22 cellular contexts compared by ENCODE assay signal in genomic region chr3:28134792-28135375, GRCh38.
DNase-seq lines count a peak whose midpoint lies in the region; ATAC-seq, FAIRE-seq and TF ChIP-seq lines count a peak whose summit lies in the region.
"Had no signal": no experiment of that assay in that cellular context is flagged by ENCODE, and none has a peak within 500 bp of the region (broad histone marks: within the 10 kb centered on the region; RNA-seq: fewer than 3 reads in every experiment).

No MANE protein-coding gene starts in this region.

- H3K27me3 ChIP-seq in Caco-2 (replicated peaks; ENCODE audit: control insufficient read depth, insufficient read depth, low read length) (no peaks in the 10 kb centered on the region), GM12878 (replicated peaks in 1 of 2; ENCODE audit: control insufficient read depth in 2 of 2, insufficient read depth in 2 of 2, low read length in 1 of 2) (no peaks in the 10 kb centered on the region), SK-N-SH (ENCODE audit: insufficient read depth) (no peaks in the 10 kb centered on the region)
- H3K27me3 ChIP-seq: BE2C, SJCRH30 had no signal

- H3K79me2 ChIP-seq in GM12878 (ENCODE audit: control insufficient read depth, insufficient read depth, low read length) (no peaks in the 10 kb centered on the region), SK-N-SH (ENCODE audit: insufficient read depth) (no peaks in the 10 kb centered on the region)

- TF ChIP-seq CTCF in Caco-2 (IDR thresholded peaks at IDR 0.05; ENCODE audit: insufficient read depth in 1 of 2, low read depth in 1 of 2, low read length in 1 of 2, severe bottlenecking in 1 of 2, unreplicated experiment in 1 of 2) (no peak), GM12878 (IDR thresholded peaks at IDR 0.05 in 2 of 3, conservative IDR thresholded peaks at IDR 0.05 in 1 of 3; ENCODE audit: control insufficient read depth in 2 of 3, extremely low read depth in 1 of 3, insufficient read depth in 1 of 3, low read depth in 3 of 3, low read length in 3 of 3) (no peak), mucosa of descending colon (IDR thresholded peaks at IDR 0.05) (no peak), SK-N-SH (IDR thresholded peaks at IDR 0.05) (no peak)

- 13% methylated on average over 3 of the region's 3 CpGs for WGBS in GM12878 (ENCODE audit: insufficient coverage, insufficient replicate concordance, low lambda C conversion rate, missing lambda C conversion rate)
- WGBS in SK-N-SH (ENCODE audit: low lambda C conversion rate): 21% methylated on average over 3 of the region's 3 CpGs

- no peaks in the 10 kb centered on the region for H3K9me3 Mint-ChIP-seq in Caco-2 (ENCODE audit: unreplicated experiment)

- H3K9me3 ChIP-seq in Caco-2: no peaks in the 10 kb centered on the region
- H3K9me3 ChIP-seq in GM12878 (replicated peaks; ENCODE audit: control insufficient read depth, insufficient read depth, low read length): no peaks in the 10 kb centered on the region
- no peaks in the 10 kb centered on the region for H3K9me3 ChIP-seq in mucosa of descending colon
- no peaks in the 10 kb centered on the region for H3K9me3 ChIP-seq in SK-N-SH
- H3K9me3 ChIP-seq: BE2C, SJCRH30 had no signal

- peaks cover 16% of the 10 kb centered on the region for H3K4me1 ChIP-seq in Caco-2
- no peaks in the 10 kb centered on the region for H3K4me1 ChIP-seq in GM12878 (ENCODE audit: control insufficient read depth, insufficient read depth, low read length)
- H3K4me1 ChIP-seq in mucosa of descending colon (ENCODE audit: low read depth): peaks cover 13% of the 10 kb centered on the region
- H3K4me1 ChIP-seq in SK-N-SH (ENCODE audit: control insufficient read depth in 1 of 2, insufficient read depth in 2 of 2, low read depth in 1 of 2, low read length in 1 of 2): no peaks in the 10 kb centered on the region; a peak in 1 of 4 replicates
- H3K4me1 ChIP-seq: BE2C, SJCRH30 had no signal

- no peaks in the 10 kb centered on the region for H3K36me3 ChIP-seq in Caco-2 (ENCODE audit: control insufficient read depth, insufficient read depth, low read length)
- no peaks in the 10 kb centered on the region for H3K36me3 ChIP-seq in GM12878 (ENCODE audit: control insufficient read depth in 2 of 2, insufficient read depth in 2 of 2, low read length in 1 of 2)
- no peaks in the 10 kb centered on the region for H3K36me3 ChIP-seq in mucosa of descending colon (ENCODE audit: low read depth)
- H3K36me3 ChIP-seq in SK-N-SH (replicated peaks in 1 of 2; ENCODE audit: control insufficient read depth in 1 of 2, insufficient read depth in 2 of 2, low read length in 1 of 2): no peaks in the 10 kb centered on the region
- H3K36me3 ChIP-seq: BE2C, SJCRH30 had no signal

- H3K9ac ChIP-seq in GM12878 (ENCODE audit: control insufficient read depth, insufficient read depth, low read length) (no peak overlapping the region), SK-N-SH (no peak overlapping the region)

- peak; percentile 16 for ATAC-seq in GM12878
- peak; percentile 97 for ATAC-seq in mucosa of descending colon
- ATAC-seq in HG03175 (IDR thresholded peaks at IDR 0.05; ENCODE audit: unreplicated experiment): no peak
- no peak for ATAC-seq in HG03108 (IDR thresholded peaks at IDR 0.05; ENCODE audit: unreplicated experiment)
- ATAC-seq: Panc1 had no signal

- H3K27ac Mint-ChIP-seq in Caco-2 (ENCODE audit: unreplicated experiment): no peak overlapping the region
- H3K27ac Mint-ChIP-seq: CD4-positive, CD25-positive, alpha-beta regulatory T cell; HFFc6 had no signal

- FAIRE-seq in GM12878 (lab: Jason Lieb, UNC): no peak
- FAIRE-seq: H54 had no signal

- TF ChIP-seq RAD21 in GM12878 (IDR thresholded peaks at IDR 0.05; ENCODE audit: insufficient read depth, low read depth, low read length) (no peak), SK-N-SH (IDR thresholded peaks at IDR 0.05; ENCODE audit: low read length) (no peak)

- H3K4me2 ChIP-seq in GM12878 (ENCODE audit: control insufficient read depth, insufficient read depth) (no peak overlapping the region), SK-N-SH (no peak overlapping the region)

- intact Hi-C loops in Caco-2 (cut with micrococcal nuclease; ENCODE audit: unreplicated experiment): loop anchor here (10.0 kb wide), 1 partner anchor 420 kb away; no protein-coding TSS in a partner anchor
- intact Hi-C loops in GM12878 (cut with micrococcal nuclease; ENCODE audit: unreplicated experiment): loop anchor here (5.0 kb wide), 3 partner anchors 82 to 413 kb away; partner anchors contain the start of gene EOMES
- intact Hi-C loops in mucosa of descending colon (cut with DNase I, micrococcal nuclease): no loop called here

- TF ChIP-seq EP300 in GM12878 (IDR thresholded peaks at IDR 0.05; ENCODE audit: borderline replicate concordance in 1 of 2, control insufficient read depth in 1 of 2, low read depth in 2 of 2, low read length in 2 of 2) (no peak), SK-N-SH (IDR thresholded peaks at IDR 0.05; ENCODE audit: borderline replicate concordance in 1 of 2, low read depth in 1 of 2, low read length in 1 of 2) (no peak)

- in situ Hi-C loops in GM12878 (cut with MboI): loop anchor here (10.0 kb wide), 1 partner anchor 420 kb away; no protein-coding TSS in a partner anchor

- H3K4me3 Mint-ChIP-seq in Caco-2 (ENCODE audit: unreplicated experiment): peak overlapping the region; percentile 22
- H3K4me3 Mint-ChIP-seq: CD4-positive, CD25-positive, alpha-beta regulatory T cell; HFFc6 had no signal

- CTCF ChIA-PET in Caco-2 (lab: Charles Lee) (no interaction called here), GM12878 (lab: Yijun Ruan, JAX) (interaction anchor here (1.1 to 1.4 kb wide), 3 partner anchors 11 to 413 kb away, joined by 3 to 4 read pairs (median 3); partner anchors contain the start of gene EOMES), SK-N-SH (lab: Yijun Ruan, JAX) (interaction anchor here (1.1 kb wide), 1 partner anchor 14 kb away, joined by 4 read pairs; no protein-coding TSS in a partner anchor)

- H3K36me3 Mint-ChIP-seq in Caco-2 (ENCODE audit: insufficient read depth, unreplicated experiment): peaks cover 5% of the 10 kb centered on the region
- H3K36me3 Mint-ChIP-seq: CD4-positive, CD25-positive, alpha-beta regulatory T cell had no signal

- SMC1A ChIA-PET in GM12878 (lab: Charles Lee; ENCODE audit: uncharacterized antibody, unreplicated experiment): interaction anchor here (0.9 to 27.3 kb wide), 14 partner anchors 5 to 210 kb away, joined by 3 to 602 read pairs (median 6); no protein-coding TSS in a partner anchor

- H3K27me3 Mint-ChIP-seq in Caco-2 (ENCODE audit: insufficient read depth, unreplicated experiment): no peaks in the 10 kb centered on the region

- H4K20me1 ChIP-seq in GM12878 (ENCODE audit: control insufficient read depth, insufficient read depth) (no peaks in the 10 kb centered on the region), SK-N-SH (ENCODE audit: insufficient read depth) (no peaks in the 10 kb centered on the region)

- H3F3A ChIP-seq in SK-N-SH (replicated peaks; ENCODE audit: insufficient read depth): no peaks in the 10 kb centered on the region

- no peak overlapping the region for H2AFZ ChIP-seq in GM12878 (ENCODE audit: control insufficient read depth, low read depth, low read length)
- no peak overlapping the region for H2AFZ ChIP-seq in SK-N-SH (ENCODE audit: low read depth)

- no peak for TF ChIP-seq POLR2A in GM12878 (IDR thresholded peaks at IDR 0.05; ENCODE audit: low read depth, low read length)

- no TSS peak for BruUV-seq in Caco-2 (replicated peaks; lab: Mats Ljungman, UMichigan)
- BruUV-seq in GM12878 (replicated peaks; lab: Mats Ljungman, UMichigan): no TSS peak

- RAD21 ChIA-PET in GM12878 (lab: Charles Lee; ENCODE audit: unreplicated experiment): interaction anchor here (0.7 to 18.4 kb wide), 15 partner anchors 10 to 423 kb away, joined by 3 to 344 read pairs (median 7); partner anchors contain the start of gene EOMES

- no peak overlapping the region for H3K4me3 ChIP-seq in Caco-2 (ENCODE audit: low read depth, low read length)
- no peak overlapping the region for H3K4me3 ChIP-seq in GM12878
- no peak overlapping the region for H3K4me3 ChIP-seq in mucosa of descending colon
- H3K4me3 ChIP-seq in SK-N-SH (ENCODE audit: low read depth in 2 of 2, low read length in 1 of 2): no peak overlapping the region
- H3K4me3 ChIP-seq: SJCRH30 had no signal

- peak; percentile 21 to 34 for DNase-seq in Caco-2
- peak; percentile 64 for DNase-seq in LoVo (ENCODE audit: low spot score)
- no peak for DNase-seq in GM12878 (ENCODE audit: low read depth, low spot score)
- DNase-seq in mucosa of descending colon: peak in 1 of 3 donors; percentile 83
- DNase-seq in GM19240 (ENCODE audit: insufficient read length, low spot score): no peak
- DNase-seq in SK-N-SH: no peak
- DNase-seq: BE2C; CD4-positive, CD25-positive, alpha-beta regulatory T cell; COR-L47; DMS153; EL; HFFc6; NCI-H1105; NCI-H1694; NCI-H2107; NCI-H226; NCI-H526; SJCRH30 had no signal

- peaks cover 24% of the 10 kb centered on the region for H3K4me1 Mint-ChIP-seq in Caco-2 (ENCODE audit: low read depth, unreplicated experiment)
- H3K4me1 Mint-ChIP-seq: CD4-positive, CD25-positive, alpha-beta regulatory T cell had no signal

- H3K9me2 ChIP-seq in SK-N-SH: no peaks in the 10 kb centered on the region

- no peak overlapping the region for H3K27ac ChIP-seq in GM12878 (ENCODE audit: control insufficient read depth, insufficient read depth)
- H3K27ac ChIP-seq in SK-N-SH (ENCODE audit: low read depth in 2 of 2, low read length in 1 of 2): no peak overlapping the region
- H3K27ac ChIP-seq: SJCRH30 had no signal

- POLR2A ChIA-PET in Caco-2 (lab: Charles Lee) (interaction anchor here (0.6 kb wide), 1 partner anchor 33 kb away, joined by 4 read pairs; no protein-coding TSS in a partner anchor), GM12878 (lab: Charles Lee) (interaction anchor here (1.0 to 6.2 kb wide), 4 partner anchors 6 to 14 kb away, joined by 4 to 54 read pairs (median 8); no protein-coding TSS in a partner anchor), SK-N-SH (lab: Yijun Ruan, JAX) (no interaction called here)

TF ChIP-seq in SK-N-SH, 30 proteins besides CTCF, POLR2A, EP300 and RAD21 (continues in another document):
- TF ChIP-seq TAF1 (IDR thresholded peaks at IDR 0.05; ENCODE audit: borderline replicate concordance, low read depth, low read length) (no peak), JUND (IDR thresholded peaks at IDR 0.05) (no peak)

Comparison
In these comparisons a context has a peak if more than half of its experiments do, and no peak if none do; other contexts are left out.
1. DNase-seq: peak in Caco-2 (2 of 2) and LoVo (single experiment); none in GM12878 (single experiment), GM19240 (single experiment) and SK-N-SH (single experiment).
2. ATAC-seq: peak in GM12878 (single experiment) and mucosa of descending colon (single experiment); none in HG03175 (single experiment) and HG03108 (single experiment).
3. intact Hi-C loops: an anchor here in Caco-2 (10.0 kb wide) and GM12878 (5.0 kb wide); none called in mucosa of descending colon.